In genomic region chr15:61421470-61421869, GRCh38 we compare ENCODE assay signal across 21 cellular contexts.
"Had no signal": no experiment of that assay in that cellular context is flagged by ENCODE, and none has a peak within 500 bp of the region (broad histone marks: within the 10 kb centered on the region; RNA-seq: fewer than 3 reads in every experiment).

No MANE protein-coding gene starts in this region.

- H3K4me2 ChIP-seq: SK-N-SH had no signal

- H3K4me3 ChIP-seq: adrenal gland, SJCRH30 had no signal

- H3K4me1 Mint-ChIP-seq: activated CD4-positive, alpha-beta memory T cell treated with anti-CD3 and anti-CD28 coated beads, Interleukin-2, amount 10 ng/mL, durations not matched to agents 7 days and 5 days; activated CD4-positive, alpha-beta T cell treated with anti-CD3 and anti-CD28 coated beads for 36 hours; activated naive CD8-positive, alpha-beta T cell treated with anti-CD3 and anti-CD28 coated beads, Interleukin-2, amount 10 ng/mL, durations not matched to agents 7 days and 5 days had no signal

- H3K9me3 ChIP-seq: adrenal gland, SJCRH30, SK-N-SH had no signal

- H3K4me1 ChIP-seq: adrenal gland, SJCRH30 had no signal

- DNase-seq: activated CD4-positive, alpha-beta memory T cell treated with anti-CD3 and anti-CD28 coated beads, Interleukin-2, amount 10 ng/mL, durations not matched to agents 7 days and 5 days; activated CD4-positive, alpha-beta T cell treated with anti-CD3 and anti-CD28 coated beads for 36 hours; activated CD4-positive, alpha-beta T cell treated with anti-CD3 and anti-CD28 coated beads, Interleukin-2, amount 50 U/mL, for 1 hour; activated naive CD4-positive, alpha-beta T cell treated with anti-CD3 and anti-CD28 coated beads, Interleukin-2, amount 50 U/mL, for 16 hours; activated naive CD8-positive, alpha-beta T cell treated with anti-CD3 and anti-CD28 coated beads, Interleukin-2, amount 10 ng/mL, durations not matched to agents 7 days and 5 days; adrenal gland; anterior cingulate cortex; central memory CD4-positive, alpha-beta T cell; Kasumi-1; NCI-H1048; NCI-H1417; NCI-H2029; NCI-H2107; NCI-H226; NCI-H526 treated with DMSO at 0.1 percent for 48 hours; NCI-H82; Right ventricle myocardium superior; SJCRH30; SK-N-SH; T-helper 1 cell; WERI-Rb-1 had no signal

- H3K9me3 Mint-ChIP-seq: activated CD4-positive, alpha-beta memory T cell treated with anti-CD3 and anti-CD28 coated beads, Interleukin-2, amount 10 ng/mL, durations not matched to agents 7 days and 5 days; activated naive CD8-positive, alpha-beta T cell treated with anti-CD3 and anti-CD28 coated beads, Interleukin-2, amount 10 ng/mL, durations not matched to agents 7 days and 5 days had no signal

- H3K9ac ChIP-seq: SK-N-SH had no signal

- H3K36me3 Mint-ChIP-seq: activated naive CD8-positive, alpha-beta T cell treated with anti-CD3 and anti-CD28 coated beads, Interleukin-2, amount 10 ng/mL, durations not matched to agents 7 days and 5 days had no signal

- H3K9me2 ChIP-seq: SK-N-SH had no signal

- H3K27ac ChIP-seq: adrenal gland, SJCRH30, WERI-Rb-1 had no signal

- H3K36me3 ChIP-seq: adrenal gland, SJCRH30, WERI-Rb-1 had no signal

- H3K27ac Mint-ChIP-seq: activated CD4-positive, alpha-beta memory T cell treated with anti-CD3 and anti-CD28 coated beads, Interleukin-2, amount 10 ng/mL, durations not matched to agents 7 days and 5 days; activated CD4-positive, alpha-beta T cell treated with anti-CD3 and anti-CD28 coated beads for 36 hours; activated naive CD8-positive, alpha-beta T cell treated with anti-CD3 and anti-CD28 coated beads, Interleukin-2, amount 10 ng/mL, durations not matched to agents 7 days and 5 days had no signal

- H3K4me3 Mint-ChIP-seq: activated CD4-positive, alpha-beta memory T cell treated with anti-CD3 and anti-CD28 coated beads, Interleukin-2, amount 10 ng/mL, durations not matched to agents 7 days and 5 days; activated CD4-positive, alpha-beta T cell treated with anti-CD3 and anti-CD28 coated beads for 36 hours; activated naive CD8-positive, alpha-beta T cell treated with anti-CD3 and anti-CD28 coated beads, Interleukin-2, amount 10 ng/mL, durations not matched to agents 7 days and 5 days had no signal

- H3K27me3 ChIP-seq: adrenal gland, SJCRH30 had no signal
